ENCODE assay signal across 26 cellular contexts in genomic region chr17:43332211-43332610, GRCh38.
"Had no signal": no experiment of that assay in that cellular context is flagged by ENCODE, and none has a peak within 500 bp of the region (broad histone marks: within the 10 kb centered on the region; RNA-seq: fewer than 3 reads in every experiment).

No MANE protein-coding gene starts in this region.

- H3K4me3 ChIP-seq: ascending aorta, breast epithelium, cardiac muscle cell, colonic mucosa had no signal

- H3K9me3 ChIP-seq: ascending aorta, breast epithelium, colonic mucosa had no signal

- H3K4me3 Mint-ChIP-seq: activated CD4-positive, alpha-beta memory T cell treated with anti-CD3 and anti-CD28 coated beads, Interleukin-2, amount 10 ng/mL, durations not matched to agents 7 days and 5 days; activated CD4-positive, alpha-beta T cell treated with anti-CD3 and anti-CD28 coated beads, Interleukin-2, amount 10 ng/mL, durations not matched to agents 7 days and 5 days; activated naive CD4-positive, alpha-beta T cell treated with anti-CD3 and anti-CD28 coated beads, Interleukin-2, amount 10 ng/mL, durations not matched to agents 7 days and 5 days; activated naive CD8-positive, alpha-beta T cell treated with anti-CD3 and anti-CD28 coated beads, Interleukin-2, amount 10 ng/mL, durations not matched to agents 7 days and 5 days; activated T-cell treated with anti-CD3 and anti-CD28 coated beads, Interleukin-2, amount 50 U/mL, for 24 hours; activated T-cell treated with anti-CD3 and anti-CD28 coated beads, Interleukin-2, amount 50 U/mL, for 72 hours; brain had no signal

- H3K4me1 ChIP-seq: colonic mucosa had no signal

- ATAC-seq: activated naive CD4-positive, alpha-beta T cell treated with anti-CD3 and anti-CD28 coated beads, Interleukin-2, amount 50 U/mL, for 72 hours; activated T-cell treated with anti-CD3 and anti-CD28 coated beads, Interleukin-2, amount 50 U/mL, for 72 hours; esophagus mucosa had no signal

- H3K27me3 ChIP-seq: ascending aorta, breast epithelium, cardiac muscle cell, colonic mucosa had no signal

- H3K9me3 Mint-ChIP-seq: activated CD4-positive, alpha-beta memory T cell treated with anti-CD3 and anti-CD28 coated beads, Interleukin-2, amount 10 ng/mL, durations not matched to agents 7 days and 5 days; activated CD4-positive, alpha-beta T cell treated with anti-CD3 and anti-CD28 coated beads, Interleukin-2, amount 10 ng/mL, durations not matched to agents 7 days and 5 days; activated naive CD4-positive, alpha-beta T cell treated with anti-CD3 and anti-CD28 coated beads, Interleukin-2, amount 10 ng/mL, durations not matched to agents 7 days and 5 days; activated naive CD4-positive, alpha-beta T cell treated with anti-CD3 and anti-CD28 coated beads, Interleukin-2, amount 50 U/mL, for 72 hours; activated naive CD8-positive, alpha-beta T cell treated with anti-CD3 and anti-CD28 coated beads, Interleukin-2, amount 10 ng/mL, durations not matched to agents 7 days and 5 days; activated T-cell treated with anti-CD3 and anti-CD28 coated beads, Interleukin-2, amount 50 U/mL, for 24 hours; activated T-cell treated with anti-CD3 and anti-CD28 coated beads, Interleukin-2, amount 50 U/mL, for 72 hours; brain had no signal

- H3K36me3 ChIP-seq: ascending aorta, breast epithelium, cardiac muscle cell, colonic mucosa had no signal

- DNase-seq: activated CD4-positive, alpha-beta memory T cell treated with anti-CD3 and anti-CD28 coated beads, Interleukin-2, amount 10 ng/mL, durations not matched to agents 7 days and 5 days; activated CD4-positive, alpha-beta T cell treated with anti-CD3 and anti-CD28 coated beads for 1 hour; activated CD4-positive, alpha-beta T cell treated with anti-CD3 and anti-CD28 coated beads for 4 hours; activated CD4-positive, alpha-beta T cell treated with anti-CD3 and anti-CD28 coated beads, Interleukin-2, amount 10 ng/mL, durations not matched to agents 7 days and 5 days; activated CD4-positive, alpha-beta T cell treated with anti-CD3 and anti-CD28 coated beads, Interleukin-2, amount 50 U/mL, for 4 hours; activated CD8-positive, alpha-beta memory T cell treated with anti-CD3 and anti-CD28 coated beads, Interleukin-2, amount 50 U/mL, for 48 hours; activated gamma-delta T cell; activated naive CD4-positive, alpha-beta T cell; activated naive CD4-positive, alpha-beta T cell treated with anti-CD3 and anti-CD28 coated beads, Interleukin-2, amount 10 ng/mL, durations not matched to agents 7 days and 5 days; activated naive CD8-positive, alpha-beta T cell treated with anti-CD3 and anti-CD28 coated beads, Interleukin-2, amount 10 ng/mL, durations not matched to agents 7 days and 5 days; activated T-cell treated with anti-CD3 and anti-CD28 coated beads for 4 hours; activated T-cell treated with anti-CD3 and anti-CD28 coated beads, Interleukin-2, amount 50 U/mL, for 24 hours; activated T-cell treated with anti-CD3 and anti-CD28 coated beads, Interleukin-2, amount 50 U/mL, for 72 hours; central memory CD4-positive, alpha-beta T cell; cerebellar nuclear complex; colonic mucosa; effector CD8-positive, alpha-beta T cell; foreskin fibroblast; head of caudate nucleus; T-helper 2 cell had no signal

- H3K27ac Mint-ChIP-seq: activated CD4-positive, alpha-beta memory T cell treated with anti-CD3 and anti-CD28 coated beads, Interleukin-2, amount 10 ng/mL, durations not matched to agents 7 days and 5 days; activated naive CD4-positive, alpha-beta T cell treated with anti-CD3 and anti-CD28 coated beads, Interleukin-2, amount 10 ng/mL, durations not matched to agents 7 days and 5 days; activated naive CD8-positive, alpha-beta T cell treated with anti-CD3 and anti-CD28 coated beads, Interleukin-2, amount 10 ng/mL, durations not matched to agents 7 days and 5 days; activated T-cell treated with anti-CD3 and anti-CD28 coated beads, Interleukin-2, amount 50 U/mL, for 24 hours; activated T-cell treated with anti-CD3 and anti-CD28 coated beads, Interleukin-2, amount 50 U/mL, for 72 hours; brain had no signal

- H3K27ac ChIP-seq: ascending aorta, breast epithelium, cardiac muscle cell, colonic mucosa had no signal

- H3K36me3 Mint-ChIP-seq: activated naive CD4-positive, alpha-beta T cell treated with anti-CD3 and anti-CD28 coated beads, Interleukin-2, amount 10 ng/mL, durations not matched to agents 7 days and 5 days; activated naive CD4-positive, alpha-beta T cell treated with anti-CD3 and anti-CD28 coated beads, Interleukin-2, amount 50 U/mL, for 72 hours; activated naive CD8-positive, alpha-beta T cell treated with anti-CD3 and anti-CD28 coated beads, Interleukin-2, amount 10 ng/mL, durations not matched to agents 7 days and 5 days; brain had no signal
